ENCODE assay signal across 1 cellular context in the genomic region with DNA sequence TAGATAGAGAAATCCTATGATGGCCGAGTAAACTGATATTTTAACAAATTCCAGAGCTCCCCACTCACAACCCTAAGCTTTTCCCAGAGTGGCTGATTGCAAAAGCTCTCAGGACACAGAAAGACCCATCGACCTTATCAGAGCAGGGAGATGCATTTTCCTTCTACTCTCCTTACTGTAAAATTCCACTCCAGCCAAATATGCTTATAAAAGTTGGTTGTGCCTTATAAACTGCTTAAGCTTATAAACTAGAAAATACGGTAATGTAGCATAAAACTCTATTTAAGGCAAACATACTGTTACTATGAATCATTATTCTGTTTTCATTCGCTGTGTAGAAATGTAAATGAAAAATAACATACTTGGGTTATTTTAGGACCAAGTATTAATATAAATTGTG.
TF ChIP-seq lines count a peak whose summit lies in the region.

No MANE protein-coding gene starts in this region.

TF ChIP-seq in H1, 55 proteins besides CTCF, POLR2A, EP300 and RAD21:
- TF ChIP-seq SIX5 (IDR thresholded peaks at IDR 0.05; ENCODE audit: low read depth, low read length), result no peak
- TF ChIP-seq, protein P1, sequence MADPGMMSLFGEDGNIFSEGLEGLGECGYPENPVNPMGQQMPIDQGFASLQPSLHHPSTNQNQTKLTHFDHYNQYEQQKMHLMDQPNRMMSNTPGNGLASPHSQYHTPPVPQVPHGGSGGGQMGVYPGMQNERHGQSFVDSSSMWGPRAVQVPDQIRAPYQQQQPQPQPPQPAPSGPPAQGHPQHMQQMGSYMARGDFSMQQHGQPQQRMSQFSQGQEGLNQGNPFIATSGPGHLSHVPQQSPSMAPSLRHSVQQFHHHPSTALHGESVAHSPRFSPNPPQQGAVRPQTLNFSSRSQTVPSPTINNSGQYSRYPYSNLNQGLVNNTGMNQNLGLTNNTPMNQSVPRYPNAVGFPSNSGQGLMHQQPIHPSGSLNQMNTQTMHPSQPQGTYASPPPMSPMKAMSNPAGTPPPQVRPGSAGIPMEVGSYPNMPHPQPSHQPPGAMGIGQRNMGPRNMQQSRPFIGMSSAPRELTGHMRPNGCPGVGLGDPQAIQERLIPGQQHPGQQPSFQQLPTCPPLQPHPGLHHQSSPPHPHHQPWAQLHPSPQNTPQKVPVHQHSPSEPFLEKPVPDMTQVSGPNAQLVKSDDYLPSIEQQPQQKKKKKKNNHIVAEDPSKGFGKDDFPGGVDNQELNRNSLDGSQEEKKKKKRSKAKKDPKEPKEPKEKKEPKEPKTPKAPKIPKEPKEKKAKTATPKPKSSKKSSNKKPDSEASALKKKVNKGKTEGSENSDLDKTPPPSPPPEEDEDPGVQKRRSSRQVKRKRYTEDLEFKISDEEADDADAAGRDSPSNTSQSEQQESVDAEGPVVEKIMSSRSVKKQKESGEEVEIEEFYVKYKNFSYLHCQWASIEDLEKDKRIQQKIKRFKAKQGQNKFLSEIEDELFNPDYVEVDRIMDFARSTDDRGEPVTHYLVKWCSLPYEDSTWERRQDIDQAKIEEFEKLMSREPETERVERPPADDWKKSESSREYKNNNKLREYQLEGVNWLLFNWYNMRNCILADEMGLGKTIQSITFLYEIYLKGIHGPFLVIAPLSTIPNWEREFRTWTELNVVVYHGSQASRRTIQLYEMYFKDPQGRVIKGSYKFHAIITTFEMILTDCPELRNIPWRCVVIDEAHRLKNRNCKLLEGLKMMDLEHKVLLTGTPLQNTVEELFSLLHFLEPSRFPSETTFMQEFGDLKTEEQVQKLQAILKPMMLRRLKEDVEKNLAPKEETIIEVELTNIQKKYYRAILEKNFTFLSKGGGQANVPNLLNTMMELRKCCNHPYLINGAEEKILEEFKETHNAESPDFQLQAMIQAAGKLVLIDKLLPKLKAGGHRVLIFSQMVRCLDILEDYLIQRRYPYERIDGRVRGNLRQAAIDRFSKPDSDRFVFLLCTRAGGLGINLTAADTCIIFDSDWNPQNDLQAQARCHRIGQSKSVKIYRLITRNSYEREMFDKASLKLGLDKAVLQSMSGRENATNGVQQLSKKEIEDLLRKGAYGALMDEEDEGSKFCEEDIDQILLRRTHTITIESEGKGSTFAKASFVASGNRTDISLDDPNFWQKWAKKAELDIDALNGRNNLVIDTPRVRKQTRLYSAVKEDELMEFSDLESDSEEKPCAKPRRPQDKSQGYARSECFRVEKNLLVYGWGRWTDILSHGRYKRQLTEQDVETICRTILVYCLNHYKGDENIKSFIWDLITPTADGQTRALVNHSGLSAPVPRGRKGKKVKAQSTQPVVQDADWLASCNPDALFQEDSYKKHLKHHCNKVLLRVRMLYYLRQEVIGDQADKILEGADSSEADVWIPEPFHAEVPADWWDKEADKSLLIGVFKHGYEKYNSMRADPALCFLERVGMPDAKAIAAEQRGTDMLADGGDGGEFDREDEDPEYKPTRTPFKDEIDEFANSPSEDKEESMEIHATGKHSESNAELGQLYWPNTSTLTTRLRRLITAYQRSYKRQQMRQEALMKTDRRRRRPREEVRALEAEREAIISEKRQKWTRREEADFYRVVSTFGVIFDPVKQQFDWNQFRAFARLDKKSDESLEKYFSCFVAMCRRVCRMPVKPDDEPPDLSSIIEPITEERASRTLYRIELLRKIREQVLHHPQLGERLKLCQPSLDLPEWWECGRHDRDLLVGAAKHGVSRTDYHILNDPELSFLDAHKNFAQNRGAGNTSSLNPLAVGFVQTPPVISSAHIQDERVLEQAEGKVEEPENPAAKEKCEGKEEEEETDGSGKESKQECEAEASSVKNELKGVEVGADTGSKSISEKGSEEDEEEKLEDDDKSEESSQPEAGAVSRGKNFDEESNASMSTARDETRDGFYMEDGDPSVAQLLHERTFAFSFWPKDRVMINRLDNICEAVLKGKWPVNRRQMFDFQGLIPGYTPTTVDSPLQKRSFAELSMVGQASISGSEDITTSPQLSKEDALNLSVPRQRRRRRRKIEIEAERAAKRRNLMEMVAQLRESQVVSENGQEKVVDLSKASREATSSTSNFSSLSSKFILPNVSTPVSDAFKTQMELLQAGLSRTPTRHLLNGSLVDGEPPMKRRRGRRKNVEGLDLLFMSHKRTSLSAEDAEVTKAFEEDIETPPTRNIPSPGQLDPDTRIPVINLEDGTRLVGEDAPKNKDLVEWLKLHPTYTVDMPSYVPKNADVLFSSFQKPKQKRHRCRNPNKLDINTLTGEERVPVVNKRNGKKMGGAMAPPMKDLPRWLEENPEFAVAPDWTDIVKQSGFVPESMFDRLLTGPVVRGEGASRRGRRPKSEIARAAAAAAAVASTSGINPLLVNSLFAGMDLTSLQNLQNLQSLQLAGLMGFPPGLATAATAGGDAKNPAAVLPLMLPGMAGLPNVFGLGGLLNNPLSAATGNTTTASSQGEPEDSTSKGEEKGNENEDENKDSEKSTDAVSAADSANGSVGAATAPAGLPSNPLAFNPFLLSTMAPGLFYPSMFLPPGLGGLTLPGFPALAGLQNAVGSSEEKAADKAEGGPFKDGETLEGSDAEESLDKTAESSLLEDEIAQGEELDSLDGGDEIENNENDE (IDR thresholded peaks at IDR 0.05; ENCODE audit: insufficient replicate concordance, low read length), result peak; percentile 94
- no peak for TF ChIP-seq SAP30 (IDR thresholded peaks at IDR 0.05; ENCODE audit: insufficient read depth, insufficient replicate concordance, low read length)
- no peak for TF ChIP-seq KDM5A (IDR thresholded peaks at IDR 0.05; ENCODE audit: low read length)
- TF ChIP-seq MAFK (IDR thresholded peaks at IDR 0.05; ENCODE audit: low read depth, low read length), result no peak
- no peak for TF ChIP-seq RFX5 (IDR thresholded peaks at IDR 0.05; ENCODE audit: borderline replicate concordance, low read depth, low read length)
- TF ChIP-seq YY1 (IDR thresholded peaks at IDR 0.05; ENCODE audit: low read depth, low read length), result no peak
